16 cellular contexts compared by ENCODE assay signal in genomic region chr4:22372958-22373357, GRCh38.
DNase-seq lines count a peak whose midpoint lies in the region; ATAC-seq and TF ChIP-seq lines count a peak whose summit lies in the region.
"Had no signal": no experiment of that assay in that cellular context is flagged by ENCODE, and none has a peak within 500 bp of the region (broad histone marks: within the 10 kb centered on the region; RNA-seq: fewer than 3 reads in every experiment).

No MANE protein-coding gene starts in this region.

- BruUV-seq in A673 (replicated peaks; lab: Mats Ljungman, UMichigan), result no TSS peak

- intact Hi-C loops in A673 (cut with micrococcal nuclease; ENCODE audit: unreplicated experiment), result no loop called here

- no peaks in the 10 kb centered on the region for H3K9me3 ChIP-seq in A673 (ENCODE audit: low read depth, low read length, poor library complexity, severe bottlenecking)
- H3K9me3 ChIP-seq in endodermal cell (ENCODE audit: control insufficient read depth, low read length), result no peaks in the 10 kb centered on the region
- no peaks in the 10 kb centered on the region for H3K9me3 ChIP-seq in osteoblast (ENCODE audit: low read depth, low read length)
- H3K9me3 ChIP-seq: BE2C, Caco-2 had no signal

- H3K36me3 ChIP-seq in A673 (ENCODE audit: insufficient read depth, low read length, poor library complexity, severe bottlenecking), result no peaks in the 10 kb centered on the region
- H3K36me3 ChIP-seq in endodermal cell (ENCODE audit: control insufficient read depth, insufficient read depth, low read length), result no peaks in the 10 kb centered on the region
- no peaks in the 10 kb centered on the region for H3K36me3 ChIP-seq in osteoblast (ENCODE audit: insufficient read depth, low read length)
- H3K36me3 ChIP-seq: BE2C had no signal

- DNase-seq in A673 (ENCODE audit: low spot score) (peak; percentile 4), NCI-H146 (lab: John Stamatoyannopoulos, UW) (peak; percentile 25), WTC11 (ENCODE audit: low spot score) (no peak), endodermal cell (no peak), HFFc6 (no peak), osteoblast (ENCODE audit: insufficient read length, low spot score, missing footprints) (no peak)
- DNase-seq: BE2C; Caco-2; CD8-positive, alpha-beta T cell; DND-41; GDM1; GM23248; H7; IMR-90 had no signal

- H3K27me3 Mint-ChIP-seq in WTC11 (ENCODE audit: low read depth) (no peaks in the 10 kb centered on the region), endodermal cell (ENCODE audit: insufficient read depth) (no peaks in the 10 kb centered on the region), HFFc6 (ENCODE audit: insufficient read depth) (no peaks in the 10 kb centered on the region)

- H3K4me2 ChIP-seq in osteoblast (ENCODE audit: insufficient read depth, low read length), result no peak overlapping the region

- no peaks in the 10 kb centered on the region for H3K4me1 ChIP-seq in A673 (ENCODE audit: insufficient read depth, low read length, poor library complexity, severe bottlenecking)
- H3K4me1 ChIP-seq in endodermal cell (ENCODE audit: control insufficient read depth, insufficient read depth, low read length), result no peaks in the 10 kb centered on the region
- no peaks in the 10 kb centered on the region for H3K4me1 ChIP-seq in osteoblast (ENCODE audit: insufficient read depth, low read length)
- H3K4me1 ChIP-seq: BE2C, Caco-2 had no signal

- POLR2A ChIA-PET in A673 (lab: Charles Lee; ENCODE audit: low non-redundant PET) (no interaction called here), WTC11 (lab: Charles Lee) (interaction anchor here (1.0 kb wide), 1 partner anchor 243 kb away, joined by 3 read pairs; no protein-coding TSS in a partner anchor)

- no peaks in the 10 kb centered on the region for H3K79me2 ChIP-seq in osteoblast (ENCODE audit: insufficient read depth, low read length)

- H3K27ac ChIP-seq in A673 (ENCODE audit: low read depth, low read length, poor library complexity, severe bottlenecking), result no peak overlapping the region
- H3K27ac ChIP-seq in endodermal cell (ENCODE audit: low read depth, low read length), result peak overlapping the region; percentile 86
- H3K27ac ChIP-seq in osteoblast (ENCODE audit: low read depth, low read length), result no peak overlapping the region
- H3K27ac ChIP-seq: C4-2B, GM23248 had no signal

- H3K36me3 Mint-ChIP-seq in WTC11 (no peaks in the 10 kb centered on the region), endodermal cell (ENCODE audit: low read depth) (peaks cover 4% of the 10 kb centered on the region), HFFc6 (ENCODE audit: low read depth) (peaks cover 4% of the 10 kb centered on the region; the same call in 1 of the 2 replicates)
- H3K36me3 Mint-ChIP-seq: CD8-positive, alpha-beta T cell had no signal

- H3K4me1 Mint-ChIP-seq in WTC11 (peaks cover 18% of the 10 kb centered on the region), endodermal cell (no peaks in the 10 kb centered on the region), HFFc6 (ENCODE audit: low read depth) (peaks cover 14% of the 10 kb centered on the region)

- ATAC-seq in WTC11 (peak; percentile 62), GM21526 (IDR thresholded peaks at IDR 0.05; ENCODE audit: low FRiP score, unreplicated experiment) (no peak)
- ATAC-seq: CD8-positive, alpha-beta T cell had no signal

- H3K4me3 Mint-ChIP-seq in WTC11, result no peak overlapping the region
- no peak overlapping the region for H3K4me3 Mint-ChIP-seq in endodermal cell
- no peak overlapping the region for H3K4me3 Mint-ChIP-seq in HFFc6
- H3K4me3 Mint-ChIP-seq: CD8-positive, alpha-beta T cell had no signal

- no peak overlapping the region for H3K9ac ChIP-seq in endodermal cell (ENCODE audit: extremely low read depth, low read length, poor library complexity, severe bottlenecking)
- H3K9ac ChIP-seq: GM23248 had no signal

- H2AFZ ChIP-seq in osteoblast (ENCODE audit: low read length), result no peak overlapping the region
- H2AFZ ChIP-seq: GM23248 had no signal

- CTCF ChIA-PET in A673 (lab: Charles Lee), result no interaction called here
- CTCF ChIA-PET in WTC11 (lab: Charles Lee), result interaction anchor here (1.0 to 1.7 kb wide), 2 partner anchors 243 to 584 kb away, joined by 4 read pairs; no protein-coding TSS in a partner anchor

- H3K9me3 Mint-ChIP-seq in WTC11, result peaks cover 11% of the 10 kb centered on the region
- peaks cover 3% of the 10 kb centered on the region for H3K9me3 Mint-ChIP-seq in endodermal cell
- no peaks in the 10 kb centered on the region for H3K9me3 Mint-ChIP-seq in HFFc6

- H3K4me3 ChIP-seq in A673 (ENCODE audit: low read depth, low read length, poor library complexity, severe bottlenecking), result no peak overlapping the region
- H3K4me3 ChIP-seq in endodermal cell (ENCODE audit: low read length), result no peak overlapping the region
- no peak overlapping the region for H3K4me3 ChIP-seq in osteoblast (ENCODE audit: insufficient read depth, low read length)
- H3K4me3 ChIP-seq: GM23248 had no signal

- 55 to 74% methylated on average over 3 of the region's 3 CpGs for WGBS in endodermal cell (ENCODE audit: insufficient coverage in 1 of 2, insufficient read length in 1 of 2), 2 experiments

- H3K27ac Mint-ChIP-seq in WTC11 (no peak overlapping the region), endodermal cell (no peak overlapping the region), HFFc6 (no peak overlapping the region)
- H3K27ac Mint-ChIP-seq: CD8-positive, alpha-beta T cell had no signal

- H3K27me3 ChIP-seq in A673 (replicated peaks; ENCODE audit: insufficient read depth, low read depth, low read length, poor library complexity), result no peaks in the 10 kb centered on the region
- no peaks in the 10 kb centered on the region for H3K27me3 ChIP-seq in endodermal cell (ENCODE audit: control insufficient read depth, insufficient read depth, low read length, poor library complexity, severe bottlenecking)
- no peaks in the 10 kb centered on the region for H3K27me3 ChIP-seq in osteoblast (ENCODE audit: insufficient read depth, low read length)
- H3K27me3 ChIP-seq: BE2C had no signal

- TF ChIP-seq CTCF in A673 (conservative IDR thresholded peaks at IDR 0.05; ENCODE audit: low read depth, low read length), result no peak
- TF ChIP-seq CTCF in WTC11 (IDR thresholded peaks at IDR 0.05), result no peak
- TF ChIP-seq CTCF in endodermal cell (conservative IDR thresholded peaks at IDR 0.05), result no peak
- no peak for TF ChIP-seq CTCF in HFFc6 (IDR thresholded peaks at IDR 0.05)
- no peak for TF ChIP-seq CTCF in osteoblast (IDR thresholded peaks at IDR 0.05; ENCODE audit: extremely low read depth, low read depth, low read length)

- H4K20me1 ChIP-seq in osteoblast (ENCODE audit: insufficient read depth, low read length), result no peaks in the 10 kb centered on the region

TF ChIP-seq in WTC11, 78 proteins besides CTCF, POLR2A, EP300 and RAD21:
- 0 out of 2 replicates have a peak, but pooled peaks have one; percentile 14 for TF ChIP-seq PRDM15 (CRISPR knock-in tag; IDR thresholded peaks at IDR 0.05)
- TF ChIP-seq ZNF416 (CRISPR knock-in tag; IDR thresholded peaks at IDR 0.05), result no peak

Comparison
In these comparisons a context has a peak if more than half of its experiments do, and no peak if none do; other contexts are left out.
1. DNase-seq: peak in A673 (single experiment) and NCI-H146 (single experiment); none in WTC11 (single experiment), endodermal cell (single experiment), HFFc6 (single experiment) and osteoblast (single experiment).